Comparison of ENCODE assay signal across 3 cellular contexts in the genomic region with DNA sequence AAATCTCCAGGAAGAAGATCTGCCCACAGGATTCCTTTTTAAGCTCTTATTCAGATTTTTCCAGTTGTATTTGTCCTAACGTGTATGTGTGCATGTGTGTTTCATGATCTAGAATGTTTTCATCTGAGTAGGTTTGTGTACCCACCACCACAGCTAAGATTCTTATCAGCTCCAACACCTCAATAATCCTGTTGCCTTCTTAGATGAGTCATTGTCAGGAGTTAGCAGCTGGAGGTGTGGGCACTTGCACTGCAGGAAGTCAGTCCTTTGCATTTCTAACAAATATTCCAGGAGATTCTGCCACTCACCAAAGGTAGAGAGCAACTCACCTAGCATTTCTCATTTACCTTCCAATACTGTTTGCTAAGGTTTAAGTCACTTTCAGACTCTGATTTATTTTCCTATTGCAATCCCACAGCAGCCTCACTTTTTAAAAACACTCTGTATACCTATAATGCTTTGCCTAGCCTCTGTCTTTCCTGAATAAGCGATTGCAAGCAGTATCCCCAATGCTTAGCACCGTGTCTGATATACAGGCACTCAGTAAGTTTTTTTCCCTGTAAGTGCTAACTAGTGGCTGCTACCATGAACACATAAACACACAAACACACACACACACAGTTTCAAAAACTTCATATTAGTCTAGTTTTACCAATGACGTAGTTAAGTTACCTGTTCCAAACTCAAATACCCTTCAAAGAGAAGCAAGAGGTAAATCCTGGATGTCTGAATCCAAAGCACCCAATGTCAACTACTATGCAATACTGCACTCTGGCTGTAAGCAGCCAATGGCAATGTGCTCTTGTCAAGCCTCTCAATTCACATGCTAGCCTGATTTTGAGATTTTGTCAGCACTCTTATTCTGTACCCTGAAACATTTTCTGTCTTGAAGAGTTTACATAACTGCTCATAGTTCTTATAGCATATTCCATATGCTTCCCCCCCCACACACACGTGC.
A peak's percentile ranks its signal among the peaks of the same experiment; 100 is the strongest.
TF ChIP-seq lines count a peak whose summit lies in the region.

No MANE protein-coding gene starts in this region.

TF ChIP-seq in SK-N-SH, 30 proteins besides CTCF, POLR2A, EP300 and RAD21 (continued from another document and continues in another):
- TF ChIP-seq, protein P1, sequence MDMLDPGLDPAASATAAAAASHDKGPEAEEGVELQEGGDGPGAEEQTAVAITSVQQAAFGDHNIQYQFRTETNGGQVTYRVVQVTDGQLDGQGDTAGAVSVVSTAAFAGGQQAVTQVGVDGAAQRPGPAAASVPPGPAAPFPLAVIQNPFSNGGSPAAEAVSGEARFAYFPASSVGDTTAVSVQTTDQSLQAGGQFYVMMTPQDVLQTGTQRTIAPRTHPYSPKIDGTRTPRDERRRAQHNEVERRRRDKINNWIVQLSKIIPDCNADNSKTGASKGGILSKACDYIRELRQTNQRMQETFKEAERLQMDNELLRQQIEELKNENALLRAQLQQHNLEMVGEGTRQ (IDR thresholded peaks at IDR 0.05; ENCODE audit: borderline replicate concordance, low read depth, low read length): no peak
- TF ChIP-seq SIN3A (IDR thresholded peaks at IDR 0.05; ENCODE audit: borderline replicate concordance, low read depth, low read length) (no peak), GABPA (IDR thresholded peaks at IDR 0.05; ENCODE audit: low read depth) (no peak), POLR2AphosphoS5 (IDR thresholded peaks at IDR 0.05; ENCODE audit: low read depth, low read length) (no peak), RCOR1 (IDR thresholded peaks at IDR 0.05; ENCODE audit: low read length) (no peak), SMC3 (IDR thresholded peaks at IDR 0.05; ENCODE audit: low read depth, low read length) (no peak), MEF2A (IDR thresholded peaks at IDR 0.05; ENCODE audit: borderline replicate concordance, low read depth) (no peak), FOXJ3 (CRISPR knock-in tag; IDR thresholded peaks at IDR 0.05) (no peak), NFIC (IDR thresholded peaks at IDR 0.05; ENCODE audit: borderline replicate concordance) (no peak)
- TF ChIP-seq, protein P2, sequence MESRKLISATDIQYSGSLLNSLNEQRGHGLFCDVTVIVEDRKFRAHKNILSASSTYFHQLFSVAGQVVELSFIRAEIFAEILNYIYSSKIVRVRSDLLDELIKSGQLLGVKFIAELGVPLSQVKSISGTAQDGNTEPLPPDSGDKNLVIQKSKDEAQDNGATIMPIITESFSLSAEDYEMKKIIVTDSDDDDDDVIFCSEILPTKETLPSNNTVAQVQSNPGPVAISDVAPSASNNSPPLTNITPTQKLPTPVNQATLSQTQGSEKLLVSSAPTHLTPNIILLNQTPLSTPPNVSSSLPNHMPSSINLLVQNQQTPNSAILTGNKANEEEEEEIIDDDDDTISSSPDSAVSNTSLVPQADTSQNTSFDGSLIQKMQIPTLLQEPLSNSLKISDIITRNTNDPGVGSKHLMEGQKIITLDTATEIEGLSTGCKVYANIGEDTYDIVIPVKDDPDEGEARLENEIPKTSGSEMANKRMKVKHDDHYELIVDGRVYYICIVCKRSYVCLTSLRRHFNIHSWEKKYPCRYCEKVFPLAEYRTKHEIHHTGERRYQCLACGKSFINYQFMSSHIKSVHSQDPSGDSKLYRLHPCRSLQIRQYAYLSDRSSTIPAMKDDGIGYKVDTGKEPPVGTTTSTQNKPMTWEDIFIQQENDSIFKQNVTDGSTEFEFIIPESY (IDR thresholded peaks at IDR 0.05; ENCODE audit: borderline replicate concordance, low read depth): no peak
- TF ChIP-seq, protein P3, sequence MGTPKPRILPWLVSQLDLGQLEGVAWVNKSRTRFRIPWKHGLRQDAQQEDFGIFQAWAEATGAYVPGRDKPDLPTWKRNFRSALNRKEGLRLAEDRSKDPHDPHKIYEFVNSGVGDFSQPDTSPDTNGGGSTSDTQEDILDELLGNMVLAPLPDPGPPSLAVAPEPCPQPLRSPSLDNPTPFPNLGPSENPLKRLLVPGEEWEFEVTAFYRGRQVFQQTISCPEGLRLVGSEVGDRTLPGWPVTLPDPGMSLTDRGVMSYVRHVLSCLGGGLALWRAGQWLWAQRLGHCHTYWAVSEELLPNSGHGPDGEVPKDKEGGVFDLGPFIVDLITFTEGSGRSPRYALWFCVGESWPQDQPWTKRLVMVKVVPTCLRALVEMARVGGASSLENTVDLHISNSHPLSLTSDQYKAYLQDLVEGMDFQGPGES (IDR thresholded peaks at IDR 0.05; ENCODE audit: low read depth, low read length): no peak

TF ChIP-seq in SK-N-SH treated with all-trans-retinoic acid at 6 μM for 48 hours, 23 proteins besides CTCF, POLR2A, EP300 and RAD21 (continues in another document):
- TF ChIP-seq, protein P4, sequence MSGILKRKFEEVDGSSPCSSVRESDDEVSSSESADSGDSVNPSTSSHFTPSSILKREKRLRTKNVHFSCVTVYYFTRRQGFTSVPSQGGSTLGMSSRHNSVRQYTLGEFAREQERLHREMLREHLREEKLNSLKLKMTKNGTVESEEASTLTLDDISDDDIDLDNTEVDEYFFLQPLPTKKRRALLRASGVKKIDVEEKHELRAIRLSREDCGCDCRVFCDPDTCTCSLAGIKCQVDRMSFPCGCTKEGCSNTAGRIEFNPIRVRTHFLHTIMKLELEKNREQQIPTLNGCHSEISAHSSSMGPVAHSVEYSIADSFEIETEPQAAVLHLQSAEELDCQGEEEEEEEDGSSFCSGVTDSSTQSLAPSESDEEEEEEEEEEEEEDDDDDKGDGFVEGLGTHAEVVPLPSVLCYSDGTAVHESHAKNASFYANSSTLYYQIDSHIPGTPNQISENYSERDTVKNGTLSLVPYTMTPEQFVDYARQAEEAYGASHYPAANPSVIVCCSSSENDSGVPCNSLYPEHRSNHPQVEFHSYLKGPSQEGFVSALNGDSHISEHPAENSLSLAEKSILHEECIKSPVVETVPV (CRISPR knock-in tag; IDR thresholded peaks at IDR 0.05): no peak
- no peak for TF ChIP-seq RARB (CRISPR knock-in tag; IDR thresholded peaks at IDR 0.05)
- TF ChIP-seq CSDC2 (CRISPR knock-in tag; IDR thresholded peaks at IDR 0.05): no peak
- no peak for TF ChIP-seq OSR1 (CRISPR knock-in tag; IDR thresholded peaks at IDR 0.05)
- TF ChIP-seq ZNF8 (CRISPR knock-in tag; IDR thresholded peaks at IDR 0.05): no peak
- no peak for TF ChIP-seq SNAI2 (CRISPR knock-in tag; IDR thresholded peaks at IDR 0.05)
- TF ChIP-seq ISL1 (CRISPR knock-in tag; IDR thresholded peaks at IDR 0.05): no peak
- no peak for TF ChIP-seq GLIS3 (CRISPR knock-in tag; IDR thresholded peaks at IDR 0.05)
- TF ChIP-seq ZFP30 (CRISPR knock-in tag; IDR thresholded peaks at IDR 0.05): no peak
- no peak for TF ChIP-seq ZFP3 (CRISPR knock-in tag; IDR thresholded peaks at IDR 0.05)
- TF ChIP-seq, protein P5, sequence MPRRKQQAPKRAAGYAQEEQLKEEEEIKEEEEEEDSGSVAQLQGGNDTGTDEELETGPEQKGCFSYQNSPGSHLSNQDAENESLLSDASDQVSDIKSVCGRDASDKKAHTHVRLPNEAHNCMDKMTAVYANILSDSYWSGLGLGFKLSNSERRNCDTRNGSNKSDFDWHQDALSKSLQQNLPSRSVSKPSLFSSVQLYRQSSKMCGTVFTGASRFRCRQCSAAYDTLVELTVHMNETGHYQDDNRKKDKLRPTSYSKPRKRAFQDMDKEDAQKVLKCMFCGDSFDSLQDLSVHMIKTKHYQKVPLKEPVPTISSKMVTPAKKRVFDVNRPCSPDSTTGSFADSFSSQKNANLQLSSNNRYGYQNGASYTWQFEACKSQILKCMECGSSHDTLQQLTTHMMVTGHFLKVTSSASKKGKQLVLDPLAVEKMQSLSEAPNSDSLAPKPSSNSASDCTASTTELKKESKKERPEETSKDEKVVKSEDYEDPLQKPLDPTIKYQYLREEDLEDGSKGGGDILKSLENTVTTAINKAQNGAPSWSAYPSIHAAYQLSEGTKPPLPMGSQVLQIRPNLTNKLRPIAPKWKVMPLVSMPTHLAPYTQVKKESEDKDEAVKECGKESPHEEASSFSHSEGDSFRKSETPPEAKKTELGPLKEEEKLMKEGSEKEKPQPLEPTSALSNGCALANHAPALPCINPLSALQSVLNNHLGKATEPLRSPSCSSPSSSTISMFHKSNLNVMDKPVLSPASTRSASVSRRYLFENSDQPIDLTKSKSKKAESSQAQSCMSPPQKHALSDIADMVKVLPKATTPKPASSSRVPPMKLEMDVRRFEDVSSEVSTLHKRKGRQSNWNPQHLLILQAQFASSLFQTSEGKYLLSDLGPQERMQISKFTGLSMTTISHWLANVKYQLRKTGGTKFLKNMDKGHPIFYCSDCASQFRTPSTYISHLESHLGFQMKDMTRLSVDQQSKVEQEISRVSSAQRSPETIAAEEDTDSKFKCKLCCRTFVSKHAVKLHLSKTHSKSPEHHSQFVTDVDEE (CRISPR knock-in tag; IDR thresholded peaks at IDR 0.05): no peak
- TF ChIP-seq ZNF70 (CRISPR knock-in tag; IDR thresholded peaks at IDR 0.05): no peak
- no peak for TF ChIP-seq TOX (CRISPR knock-in tag; IDR thresholded peaks at IDR 0.05; ENCODE audit: borderline replicate concordance)
- TF ChIP-seq, protein P6, sequence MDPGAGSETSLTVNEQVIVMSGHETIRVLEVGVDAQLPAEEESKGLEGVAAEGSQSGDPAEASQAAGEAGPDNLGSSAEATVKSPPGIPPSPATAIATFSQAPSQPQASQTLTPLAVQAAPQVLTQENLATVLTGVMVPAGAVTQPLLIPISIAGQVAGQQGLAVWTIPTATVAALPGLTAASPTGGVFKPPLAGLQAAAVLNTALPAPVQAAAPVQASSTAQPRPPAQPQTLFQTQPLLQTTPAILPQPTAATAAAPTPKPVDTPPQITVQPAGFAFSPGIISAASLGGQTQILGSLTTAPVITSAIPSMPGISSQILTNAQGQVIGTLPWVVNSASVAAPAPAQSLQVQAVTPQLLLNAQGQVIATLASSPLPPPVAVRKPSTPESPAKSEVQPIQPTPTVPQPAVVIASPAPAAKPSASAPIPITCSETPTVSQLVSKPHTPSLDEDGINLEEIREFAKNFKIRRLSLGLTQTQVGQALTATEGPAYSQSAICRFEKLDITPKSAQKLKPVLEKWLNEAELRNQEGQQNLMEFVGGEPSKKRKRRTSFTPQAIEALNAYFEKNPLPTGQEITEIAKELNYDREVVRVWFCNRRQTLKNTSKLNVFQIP (CRISPR knock-in tag; IDR thresholded peaks at IDR 0.05; ENCODE audit: borderline replicate concordance, low read depth): no peak

TF ChIP-seq in WTC11, 78 proteins besides CTCF, POLR2A, EP300 and RAD21 (continued from another document):
- TF ChIP-seq, protein P7, sequence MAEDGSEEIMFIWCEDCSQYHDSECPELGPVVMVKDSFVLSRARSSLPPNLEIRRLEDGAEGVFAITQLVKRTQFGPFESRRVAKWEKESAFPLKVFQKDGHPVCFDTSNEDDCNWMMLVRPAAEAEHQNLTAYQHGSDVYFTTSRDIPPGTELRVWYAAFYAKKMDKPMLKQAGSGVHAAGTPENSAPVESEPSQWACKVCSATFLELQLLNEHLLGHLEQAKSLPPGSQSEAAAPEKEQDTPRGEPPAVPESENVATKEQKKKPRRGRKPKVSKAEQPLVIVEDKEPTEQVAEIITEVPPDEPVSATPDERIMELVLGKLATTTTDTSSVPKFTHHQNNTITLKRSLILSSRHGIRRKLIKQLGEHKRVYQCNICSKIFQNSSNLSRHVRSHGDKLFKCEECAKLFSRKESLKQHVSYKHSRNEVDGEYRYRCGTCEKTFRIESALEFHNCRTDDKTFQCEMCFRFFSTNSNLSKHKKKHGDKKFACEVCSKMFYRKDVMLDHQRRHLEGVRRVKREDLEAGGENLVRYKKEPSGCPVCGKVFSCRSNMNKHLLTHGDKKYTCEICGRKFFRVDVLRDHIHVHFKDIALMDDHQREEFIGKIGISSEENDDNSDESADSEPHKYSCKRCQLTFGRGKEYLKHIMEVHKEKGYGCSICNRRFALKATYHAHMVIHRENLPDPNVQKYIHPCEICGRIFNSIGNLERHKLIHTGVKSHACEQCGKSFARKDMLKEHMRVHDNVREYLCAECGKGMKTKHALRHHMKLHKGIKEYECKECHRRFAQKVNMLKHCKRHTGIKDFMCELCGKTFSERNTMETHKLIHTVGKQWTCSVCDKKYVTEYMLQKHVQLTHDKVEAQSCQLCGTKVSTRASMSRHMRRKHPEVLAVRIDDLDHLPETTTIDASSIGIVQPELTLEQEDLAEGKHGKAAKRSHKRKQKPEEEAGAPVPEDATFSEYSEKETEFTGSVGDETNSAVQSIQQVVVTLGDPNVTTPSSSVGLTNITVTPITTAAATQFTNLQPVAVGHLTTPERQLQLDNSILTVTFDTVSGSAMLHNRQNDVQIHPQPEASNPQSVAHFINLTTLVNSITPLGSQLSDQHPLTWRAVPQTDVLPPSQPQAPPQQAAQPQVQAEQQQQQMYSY (CRISPR knock-in tag; IDR thresholded peaks at IDR 0.05): peak; percentile 82
